Comparison of ENCODE assay signal across 9 cellular contexts in genomic region chr9:36148652-36149051, GRCh38. TPM values are rescaled to one million over a fixed set of nuclear protein-coding genes. Genes with fewer than 3 reads are reported as not detected.
DNase-seq lines count a peak whose midpoint lies in the region; ATAC-seq, FAIRE-seq and TF ChIP-seq lines count a peak whose summit lies in the region.
"Had no signal": no experiment of that assay in that cellular context is flagged by ENCODE, and none has a peak within 500 bp of the region (broad histone marks: within the 10 kb centered on the region; RNA-seq: fewer than 3 reads in every experiment).

No MANE protein-coding gene starts in this region.

- TF ChIP-seq POLR2A in transverse colon (IDR thresholded peaks at IDR 0.05) = no peak

- in situ Hi-C loops in transverse colon (cut with MboI; ENCODE audit: low pct_ligation_motif_present in 1 of 4, low pct_unique_long_range_greater_than_20kb in 1 of 4, low sequenced_read_pairs in 3 of 4) = no loop called here

- no peak overlapping the region for H3K27ac Mint-ChIP-seq in activated T-helper 1 cell treated with anti-CD3 and anti-CD28 coated beads, Interleukin-12 subunit alpha, Interleukin-12 subunit beta, Interleukin-2, Interleukin-4 antibody, amounts not matched to agents 30 ng/mL and 10 ng/mL and 1 ng/mL, durations not matched to agents 14 hours and 24 hours and 36 hours

- DNase-seq in A673 (ENCODE audit: low spot score) (peak; percentile 48), NCI-H446 treated with DMSO at 0.1 percent for 48 hours (lab: John Stamatoyannopoulos, UW) (peak; percentile 72), fibroblast of the aortic adventitia (ENCODE audit: low read depth) (peak; percentile 98), pancreas (peak; percentile 40 to 86 (median 76)), transverse colon (peak; percentile 95), NCI-H1436 (lab: John Stamatoyannopoulos, UW) (no peak)
- peak; percentile 26 for DNase-seq in activated T-helper 1 cell treated with anti-CD3 and anti-CD28 coated beads, Interleukin-12 subunit alpha, Interleukin-12 subunit beta, Interleukin-2, Interleukin-4 antibody, amounts not matched to agents 30 ng/mL and 10 ng/mL and 1 ng/mL, durations not matched to agents 14 hours and 24 hours and 36 hours (ENCODE audit: low spot score)

- H3K9me3 ChIP-seq in A673 (ENCODE audit: low read depth, low read length, poor library complexity, severe bottlenecking) (no peaks in the 10 kb centered on the region), pancreas (no peaks in the 10 kb centered on the region), transverse colon (no peaks in the 10 kb centered on the region)

- H3K4me3 ChIP-seq in A673 (ENCODE audit: low read depth, low read length, poor library complexity, severe bottlenecking) (no peak overlapping the region), fibroblast of the aortic adventitia (ENCODE audit: low read depth, low read length) (peak overlapping the region; percentile 33), pancreas (no peak overlapping the region), transverse colon (no peak overlapping the region)

- peaks cover 17% of the 10 kb centered on the region for H3K9me3 Mint-ChIP-seq in activated T-helper 1 cell treated with anti-CD3 and anti-CD28 coated beads, Interleukin-12 subunit alpha, Interleukin-12 subunit beta, Interleukin-2, Interleukin-4 antibody, amounts not matched to agents 30 ng/mL and 10 ng/mL and 1 ng/mL, durations not matched to agents 14 hours and 24 hours and 36 hours

- intact Hi-C loops in A673 (cut with micrococcal nuclease; ENCODE audit: unreplicated experiment) = no loop called here
- intact Hi-C loops in activated T-helper 1 cell treated with anti-CD3 and anti-CD28 coated beads, Interleukin-12 subunit alpha, Interleukin-12 subunit beta, Interleukin-2, Interleukin-4 antibody, amounts not matched to agents 30 ng/mL and 10 ng/mL and 1 ng/mL, durations not matched to agents 14 hours and 24 hours and 36 hours (cut with micrococcal nuclease) = no loop called here
- intact Hi-C loops in pancreas (cut with DNase I) = no loop called here
- intact Hi-C loops in transverse colon (cut with DNase I; ENCODE audit: low total_unique reads) = no loop called here

- TF ChIP-seq CTCF in A673 (conservative IDR thresholded peaks at IDR 0.05; ENCODE audit: low read depth, low read length) = no peak
- TF ChIP-seq CTCF in fibroblast of the aortic adventitia (IDR thresholded peaks at IDR 0.05; ENCODE audit: insufficient read depth, low read length) = no peak
- no peak for TF ChIP-seq CTCF in pancreas (IDR thresholded peaks at IDR 0.05)
- no peak for TF ChIP-seq CTCF in transverse colon (IDR thresholded peaks at IDR 0.05)

- H3K27me3 ChIP-seq in A673 (replicated peaks; ENCODE audit: insufficient read depth, low read depth, low read length, poor library complexity) (no peaks in the 10 kb centered on the region), pancreas (no peaks in the 10 kb centered on the region), transverse colon (no peaks in the 10 kb centered on the region)

- no TSS peak for BruUV-seq in A673 (replicated peaks; lab: Mats Ljungman, UMichigan)

- no peaks in the 10 kb centered on the region for H3K4me1 ChIP-seq in A673 (ENCODE audit: insufficient read depth, low read length, poor library complexity, severe bottlenecking)
- H3K4me1 ChIP-seq in pancreas = no peaks in the 10 kb centered on the region
- H3K4me1 ChIP-seq in transverse colon = peaks cover 24 to 75% (median 44%) of the 10 kb centered on the region in 4 donors

- H3K36me3 Mint-ChIP-seq in activated T-helper 1 cell treated with anti-CD3 and anti-CD28 coated beads, Interleukin-12 subunit alpha, Interleukin-12 subunit beta, Interleukin-2, Interleukin-4 antibody, amounts not matched to agents 30 ng/mL and 10 ng/mL and 1 ng/mL, durations not matched to agents 14 hours and 24 hours and 36 hours (ENCODE audit: low read depth) = peaks cover 37% of the 10 kb centered on the region

- H3K27me3 Mint-ChIP-seq in activated T-helper 1 cell treated with anti-CD3 and anti-CD28 coated beads, Interleukin-12 subunit alpha, Interleukin-12 subunit beta, Interleukin-2, Interleukin-4 antibody, amounts not matched to agents 30 ng/mL and 10 ng/mL and 1 ng/mL, durations not matched to agents 14 hours and 24 hours and 36 hours (ENCODE audit: insufficient read depth) = no peaks in the 10 kb centered on the region

- FAIRE-seq in pancreas (lab: Jason Lieb, UNC) = no peak
- FAIRE-seq: islet of Langerhans had no signal

- POLR2A ChIA-PET in A673 (lab: Charles Lee; ENCODE audit: low non-redundant PET) = no interaction called here

- H3K36me3 ChIP-seq in A673 (ENCODE audit: insufficient read depth, low read length, poor library complexity, severe bottlenecking) = no peaks in the 10 kb centered on the region
- H3K36me3 ChIP-seq in pancreas = no peaks in the 10 kb centered on the region
- no peaks in the 10 kb centered on the region for H3K36me3 ChIP-seq in transverse colon

- H3K27ac ChIP-seq in A673 (ENCODE audit: low read depth, low read length, poor library complexity, severe bottlenecking) (no peak overlapping the region), pancreas (no peak overlapping the region), transverse colon (peak overlapping the region; percentile 81 to 92 (median 88))

- WGBS in pancreas, 2 donors = 49 to 62% methylated on average over 8 of the region's 8 CpGs
- WGBS in transverse colon (ENCODE audit: low coverage in 1 of 2), 2 donors = 29 to 53% methylated on average over 5 to 8 of the region's 8 CpGs

- CTCF ChIA-PET in A673 (lab: Charles Lee) = no interaction called here

- ATAC-seq in GM19463 (IDR thresholded peaks at IDR 0.05; ENCODE audit: unreplicated experiment) (peak; percentile 62), pancreas (peak in 3 of 4 donors; percentile 73 to 82 (median 73))

- H3K4me3 Mint-ChIP-seq in activated T-helper 1 cell treated with anti-CD3 and anti-CD28 coated beads, Interleukin-12 subunit alpha, Interleukin-12 subunit beta, Interleukin-2, Interleukin-4 antibody, amounts not matched to agents 30 ng/mL and 10 ng/mL and 1 ng/mL, durations not matched to agents 14 hours and 24 hours and 36 hours = no peak overlapping the region

- peaks cover 83% of the 10 kb centered on the region for H3K4me1 Mint-ChIP-seq in activated T-helper 1 cell treated with anti-CD3 and anti-CD28 coated beads, Interleukin-12 subunit alpha, Interleukin-12 subunit beta, Interleukin-2, Interleukin-4 antibody, amounts not matched to agents 30 ng/mL and 10 ng/mL and 1 ng/mL, durations not matched to agents 14 hours and 24 hours and 36 hours (ENCODE audit: low read depth)

- no peak for TF ChIP-seq EP300 in transverse colon (IDR thresholded peaks at IDR 0.05; ENCODE audit: low read depth)

RNA-seq across cellular contexts. Expression of gene GLIPR2, which starts 12.1 kb away (rescaled TPM):
- total RNA-seq in A673 (2021) (5.0 and 6.9 TPM in 2 replicates), fibroblast of the aortic adventitia (ENCODE audit: low replicate concordance) (24.3 and 36.6 TPM in 2 replicates), pancreas (10 to 100 TPM in 1 of 6 donors, 1 to 10 TPM in 5; 1.3 to 10.0 (median 2.3) TPM), transverse colon (10 to 100 TPM in 3 of 4 donors, 1 to 10 TPM in 1; 9.7 to 40.4 (median 26.7) TPM)
- 26.3 and 27.5 TPM in 2 replicates for total RNA-seq in activated T-helper 1 cell treated with anti-CD3 and anti-CD28 coated beads, Interleukin-12 subunit alpha, Interleukin-12 subunit beta, Interleukin-2, Interleukin-4 antibody, amounts not matched to agents 30 ng/mL and 10 ng/mL and 1 ng/mL, durations not matched to agents 14 hours and 24 hours and 36 hours
- polyA plus RNA-seq in pancreas = 1 to 10 TPM; 5.8 to 8.2 TPM

RNA-seq across cellular contexts. Expression of gene CCIN, which starts 20.5 kb away (rescaled TPM):
- total RNA-seq in A673 (2021) (not detected in 2 replicates), fibroblast of the aortic adventitia (ENCODE audit: low replicate concordance) (0.25 and 2.6 TPM in 2 replicates), pancreas (under 1 TPM in 1 of 6 donors, not detected in 5; 0.25 TPM), transverse colon (not detected)
- total RNA-seq in activated T-helper 1 cell treated with anti-CD3 and anti-CD28 coated beads, Interleukin-12 subunit alpha, Interleukin-12 subunit beta, Interleukin-2, Interleukin-4 antibody, amounts not matched to agents 30 ng/mL and 10 ng/mL and 1 ng/mL, durations not matched to agents 14 hours and 24 hours and 36 hours = not detected in 2 replicates
- under 1 TPM; 0.05 to 0.11 TPM for polyA plus RNA-seq in pancreas

RNA-seq across cellular contexts. Expression of gene CLTA, which starts 42.1 kb away (rescaled TPM):
- 195 and 226 TPM in 2 replicates for total RNA-seq in A673 (2021)
- total RNA-seq in activated T-helper 1 cell treated with anti-CD3 and anti-CD28 coated beads, Interleukin-12 subunit alpha, Interleukin-12 subunit beta, Interleukin-2, Interleukin-4 antibody, amounts not matched to agents 30 ng/mL and 10 ng/mL and 1 ng/mL, durations not matched to agents 14 hours and 24 hours and 36 hours = 175 and 182 TPM in 2 replicates
- total RNA-seq in fibroblast of the aortic adventitia (ENCODE audit: low replicate concordance) = 239 and 451 TPM in 2 replicates
- 10 to 100 TPM; 57.9 to 91.7 (median 77.7) TPM for total RNA-seq in pancreas
- 100 to 1,000 TPM in 1 of 2 donors, 10 to 100 TPM in 1; 49.2 to 102 TPM for polyA plus RNA-seq in pancreas
- total RNA-seq in transverse colon = 100 to 1,000 TPM; 163 to 308 (median 217) TPM

Comparison
In these comparisons a context has a peak if more than half of its experiments do, and no peak if none do; other contexts are left out.
1. H3K27ac ChIP-seq: peak in transverse colon (4 of 4); none in A673 (single experiment) and pancreas (0 of 4).